ENCODE assay signal across 1 cellular context in the genomic region with DNA sequence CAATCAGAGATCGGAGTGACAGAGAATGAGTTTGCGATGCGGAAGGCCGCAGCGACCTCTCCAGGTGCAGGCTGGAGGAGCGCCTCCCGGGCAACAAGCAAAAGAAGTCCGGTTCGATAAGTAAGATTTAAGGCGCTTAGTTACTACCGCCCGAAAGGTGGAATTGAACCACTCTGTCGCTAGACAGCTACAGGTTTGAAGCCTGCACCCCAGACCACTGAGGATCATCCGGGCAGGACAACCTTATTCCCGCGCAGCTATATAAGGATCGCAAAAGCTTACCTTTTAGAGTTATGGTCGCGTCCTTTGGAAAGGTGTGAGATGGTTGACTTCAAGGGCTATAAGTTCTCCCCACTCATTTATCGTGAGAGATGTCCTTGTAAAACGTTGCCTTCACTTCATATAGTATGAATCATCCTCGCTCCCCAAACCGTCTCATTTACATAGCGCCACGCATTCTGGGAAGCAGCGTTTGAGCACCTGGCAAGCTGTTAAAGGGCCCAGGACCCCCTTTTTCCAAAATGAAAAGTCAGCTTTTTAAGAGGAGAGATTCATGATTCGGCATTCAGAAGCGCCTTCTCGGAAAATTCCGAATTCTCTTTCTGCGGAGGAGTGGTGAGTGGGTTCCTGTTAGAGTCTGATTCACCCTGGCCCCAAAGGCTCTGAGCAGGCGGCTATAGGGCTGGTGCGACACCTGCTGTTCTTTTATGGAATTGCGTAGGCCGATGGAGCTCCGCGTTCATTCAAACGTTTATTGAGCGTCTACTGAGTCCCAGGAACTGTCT.
TF ChIP-seq lines count a peak whose summit lies in the region.

No MANE protein-coding gene starts in this region.

TF ChIP-seq in A549, 52 proteins besides CTCF, POLR2A, EP300 and RAD21 (continued from another document):
- TF ChIP-seq, protein P1, sequence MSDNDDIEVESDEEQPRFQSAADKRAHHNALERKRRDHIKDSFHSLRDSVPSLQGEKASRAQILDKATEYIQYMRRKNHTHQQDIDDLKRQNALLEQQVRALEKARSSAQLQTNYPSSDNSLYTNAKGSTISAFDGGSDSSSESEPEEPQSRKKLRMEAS (IDR thresholded peaks at IDR 0.05) = peak; percentile 67; the same call in 1 of the 2 replicates
- TF ChIP-seq EHF (CRISPR knock-in tag; IDR thresholded peaks at IDR 0.05) (no peak), FOSB (CRISPR knock-in tag; IDR thresholded peaks at IDR 0.05) (peak; percentile 47; the same call in 1 of the 2 replicates), KDM5A (IDR thresholded peaks at IDR 0.05) (no peak), MAZ (IDR thresholded peaks at IDR 0.05; ENCODE audit: borderline replicate concordance, low read depth, low read length) (0 out of 2 replicates have a peak, but pooled peaks have one; percentile 59), GATA3 (IDR thresholded peaks at IDR 0.05; ENCODE audit: borderline replicate concordance) (peak; percentile 42; the same call in 1 of the 2 replicates), HOXA7 (CRISPR knock-in tag; IDR thresholded peaks at IDR 0.05) (no peak), CEBPB (IDR thresholded peaks at IDR 0.05) (0 out of 4 replicates have a peak, but pooled peaks of 1 of the 2 experiments have one; percentile 36), JUNB (IDR thresholded peaks at IDR 0.05) (peak; percentile 22; the same call in 1 of the 2 replicates), HOXB5 (CRISPR knock-in tag; IDR thresholded peaks at IDR 0.05) (no peak), ZFP36 (IDR thresholded peaks at IDR 0.05; ENCODE audit: borderline replicate concordance, partially characterized antibody) (peak; percentile 8), FOSL2 (IDR thresholded peaks at IDR 0.05) (no peak), FOSL2 (CRISPR knock-in tag; IDR thresholded peaks at IDR 0.05) (peak; percentile 72), HOXB13 (CRISPR knock-in tag; IDR thresholded peaks at IDR 0.05; ENCODE audit: low read depth) (no peak), ZC3H11A (IDR thresholded peaks at IDR 0.05) (no peak), SMC3 (IDR thresholded peaks at IDR 0.05) (peak; percentile 99), RFX5 (IDR thresholded peaks at IDR 0.05) (no peak), CBX2 (IDR thresholded peaks at IDR 0.05; ENCODE audit: borderline replicate concordance, low read depth) (no peak), NR3C1 (IDR thresholded peaks at IDR 0.05) (no peak), NFE2L2 (conservative IDR thresholded peaks at IDR 0.05; ENCODE audit: low read length) (no peak), HEYL (CRISPR knock-in tag; IDR thresholded peaks at IDR 0.05) (no peak), MAFK (IDR thresholded peaks at IDR 0.05; ENCODE audit: partially characterized antibody) (peak; percentile 89), ZNF302 (CRISPR knock-in tag; IDR thresholded peaks at IDR 0.05) (no peak), PHF8 (IDR thresholded peaks at IDR 0.05; ENCODE audit: borderline replicate concordance, low read depth) (no peak), EHMT2 (IDR thresholded peaks at IDR 0.05; ENCODE audit: low read depth) (no peak), TFCP2L1 (CRISPR knock-in tag; IDR thresholded peaks at IDR 0.05) (0 out of 2 replicates have a peak, but pooled peaks have one; percentile 56), JUN (IDR thresholded peaks at IDR 0.05) (peak; percentile 11 to 72; a peak in 2 of 5 replicates), TP53 (CRISPR knock-in tag; IDR thresholded peaks at IDR 0.05) (no peak), POLR2AphosphoS2 (conservative IDR thresholded peaks at IDR 0.05; ENCODE audit: low read length) (peak; percentile 97), CBX8 (IDR thresholded peaks at IDR 0.05) (no peak), BHLHE40 (IDR thresholded peaks at IDR 0.05; ENCODE audit: low read depth, low read length) (no peak), RNF2 (IDR thresholded peaks at IDR 0.05; ENCODE audit: borderline replicate concordance, low read depth) (no peak), CHD2 (IDR thresholded peaks at IDR 0.05; ENCODE audit: low read length, partially characterized antibody) (peak; percentile 27), MYC (IDR thresholded peaks at IDR 0.05; ENCODE audit: borderline replicate concordance, low read length) (peak; percentile 45; the same call in 1 of the 2 replicates), ZSCAN20 (CRISPR knock-in tag; IDR thresholded peaks at IDR 0.05) (no peak), FOXS1 (CRISPR knock-in tag; IDR thresholded peaks at IDR 0.05) (no peak), CHD4 (IDR thresholded peaks at IDR 0.05; ENCODE audit: borderline replicate concordance) (no peak)
- TF ChIP-seq, protein P2, sequence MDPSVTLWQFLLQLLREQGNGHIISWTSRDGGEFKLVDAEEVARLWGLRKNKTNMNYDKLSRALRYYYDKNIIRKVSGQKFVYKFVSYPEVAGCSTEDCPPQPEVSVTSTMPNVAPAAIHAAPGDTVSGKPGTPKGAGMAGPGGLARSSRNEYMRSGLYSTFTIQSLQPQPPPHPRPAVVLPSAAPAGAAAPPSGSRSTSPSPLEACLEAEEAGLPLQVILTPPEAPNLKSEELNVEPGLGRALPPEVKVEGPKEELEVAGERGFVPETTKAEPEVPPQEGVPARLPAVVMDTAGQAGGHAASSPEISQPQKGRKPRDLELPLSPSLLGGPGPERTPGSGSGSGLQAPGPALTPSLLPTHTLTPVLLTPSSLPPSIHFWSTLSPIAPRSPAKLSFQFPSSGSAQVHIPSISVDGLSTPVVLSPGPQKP (IDR thresholded peaks at IDR 0.05; ENCODE audit: low read depth, low read length) = no peak
- TF ChIP-seq, protein P3, sequence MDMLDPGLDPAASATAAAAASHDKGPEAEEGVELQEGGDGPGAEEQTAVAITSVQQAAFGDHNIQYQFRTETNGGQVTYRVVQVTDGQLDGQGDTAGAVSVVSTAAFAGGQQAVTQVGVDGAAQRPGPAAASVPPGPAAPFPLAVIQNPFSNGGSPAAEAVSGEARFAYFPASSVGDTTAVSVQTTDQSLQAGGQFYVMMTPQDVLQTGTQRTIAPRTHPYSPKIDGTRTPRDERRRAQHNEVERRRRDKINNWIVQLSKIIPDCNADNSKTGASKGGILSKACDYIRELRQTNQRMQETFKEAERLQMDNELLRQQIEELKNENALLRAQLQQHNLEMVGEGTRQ (IDR thresholded peaks at IDR 0.05) = no peak
- TF ChIP-seq, protein P4, sequence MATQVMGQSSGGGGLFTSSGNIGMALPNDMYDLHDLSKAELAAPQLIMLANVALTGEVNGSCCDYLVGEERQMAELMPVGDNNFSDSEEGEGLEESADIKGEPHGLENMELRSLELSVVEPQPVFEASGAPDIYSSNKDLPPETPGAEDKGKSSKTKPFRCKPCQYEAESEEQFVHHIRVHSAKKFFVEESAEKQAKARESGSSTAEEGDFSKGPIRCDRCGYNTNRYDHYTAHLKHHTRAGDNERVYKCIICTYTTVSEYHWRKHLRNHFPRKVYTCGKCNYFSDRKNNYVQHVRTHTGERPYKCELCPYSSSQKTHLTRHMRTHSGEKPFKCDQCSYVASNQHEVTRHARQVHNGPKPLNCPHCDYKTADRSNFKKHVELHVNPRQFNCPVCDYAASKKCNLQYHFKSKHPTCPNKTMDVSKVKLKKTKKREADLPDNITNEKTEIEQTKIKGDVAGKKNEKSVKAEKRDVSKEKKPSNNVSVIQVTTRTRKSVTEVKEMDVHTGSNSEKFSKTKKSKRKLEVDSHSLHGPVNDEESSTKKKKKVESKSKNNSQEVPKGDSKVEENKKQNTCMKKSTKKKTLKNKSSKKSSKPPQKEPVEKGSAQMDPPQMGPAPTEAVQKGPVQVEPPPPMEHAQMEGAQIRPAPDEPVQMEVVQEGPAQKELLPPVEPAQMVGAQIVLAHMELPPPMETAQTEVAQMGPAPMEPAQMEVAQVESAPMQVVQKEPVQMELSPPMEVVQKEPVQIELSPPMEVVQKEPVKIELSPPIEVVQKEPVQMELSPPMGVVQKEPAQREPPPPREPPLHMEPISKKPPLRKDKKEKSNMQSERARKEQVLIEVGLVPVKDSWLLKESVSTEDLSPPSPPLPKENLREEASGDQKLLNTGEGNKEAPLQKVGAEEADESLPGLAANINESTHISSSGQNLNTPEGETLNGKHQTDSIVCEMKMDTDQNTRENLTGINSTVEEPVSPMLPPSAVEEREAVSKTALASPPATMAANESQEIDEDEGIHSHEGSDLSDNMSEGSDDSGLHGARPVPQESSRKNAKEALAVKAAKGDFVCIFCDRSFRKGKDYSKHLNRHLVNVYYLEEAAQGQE (IDR thresholded peaks at IDR 0.05) = 0 out of 2 replicates have a peak, but pooled peaks have one; percentile 19
- TF ChIP-seq, protein P5, sequence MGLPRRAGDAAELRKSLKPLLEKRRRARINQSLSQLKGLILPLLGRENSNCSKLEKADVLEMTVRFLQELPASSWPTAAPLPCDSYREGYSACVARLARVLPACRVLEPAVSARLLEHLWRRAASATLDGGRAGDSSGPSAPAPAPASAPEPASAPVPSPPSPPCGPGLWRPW (IDR thresholded peaks at IDR 0.05) = no peak
- TF ChIP-seq, protein P6, sequence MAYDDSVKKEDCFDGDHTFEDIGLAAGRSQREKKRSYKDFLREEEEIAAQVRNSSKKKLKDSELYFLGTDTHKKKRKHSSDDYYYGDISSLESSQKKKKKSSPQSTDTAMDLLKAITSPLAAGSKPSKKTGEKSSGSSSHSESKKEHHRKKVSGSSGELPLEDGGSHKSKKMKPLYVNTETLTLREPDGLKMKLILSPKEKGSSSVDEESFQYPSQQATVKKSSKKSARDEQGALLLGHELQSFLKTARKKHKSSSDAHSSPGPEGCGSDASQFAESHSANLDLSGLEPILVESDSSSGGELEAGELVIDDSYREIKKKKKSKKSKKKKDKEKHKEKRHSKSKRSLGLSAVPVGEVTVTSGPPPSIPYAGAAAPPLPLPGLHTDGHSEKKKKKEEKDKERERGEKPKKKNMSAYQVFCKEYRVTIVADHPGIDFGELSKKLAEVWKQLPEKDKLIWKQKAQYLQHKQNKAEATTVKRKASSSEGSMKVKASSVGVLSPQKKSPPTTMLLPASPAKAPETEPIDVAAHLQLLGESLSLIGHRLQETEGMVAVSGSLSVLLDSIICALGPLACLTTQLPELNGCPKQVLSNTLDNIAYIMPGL (CRISPR knock-in tag; IDR thresholded peaks at IDR 0.05; ENCODE audit: borderline replicate concordance) = peak; percentile 83; the same call in 1 of the 2 replicates
- TF ChIP-seq, protein P7, sequence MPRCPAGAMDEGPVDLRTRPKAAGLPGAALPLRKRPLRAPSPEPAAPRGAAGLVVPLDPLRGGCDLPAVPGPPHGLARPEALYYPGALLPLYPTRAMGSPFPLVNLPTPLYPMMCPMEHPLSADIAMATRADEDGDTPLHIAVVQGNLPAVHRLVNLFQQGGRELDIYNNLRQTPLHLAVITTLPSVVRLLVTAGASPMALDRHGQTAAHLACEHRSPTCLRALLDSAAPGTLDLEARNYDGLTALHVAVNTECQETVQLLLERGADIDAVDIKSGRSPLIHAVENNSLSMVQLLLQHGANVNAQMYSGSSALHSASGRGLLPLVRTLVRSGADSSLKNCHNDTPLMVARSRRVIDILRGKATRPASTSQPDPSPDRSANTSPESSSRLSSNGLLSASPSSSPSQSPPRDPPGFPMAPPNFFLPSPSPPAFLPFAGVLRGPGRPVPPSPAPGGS (IDR thresholded peaks at IDR 0.05) = no peak
- TF ChIP-seq, protein P8, sequence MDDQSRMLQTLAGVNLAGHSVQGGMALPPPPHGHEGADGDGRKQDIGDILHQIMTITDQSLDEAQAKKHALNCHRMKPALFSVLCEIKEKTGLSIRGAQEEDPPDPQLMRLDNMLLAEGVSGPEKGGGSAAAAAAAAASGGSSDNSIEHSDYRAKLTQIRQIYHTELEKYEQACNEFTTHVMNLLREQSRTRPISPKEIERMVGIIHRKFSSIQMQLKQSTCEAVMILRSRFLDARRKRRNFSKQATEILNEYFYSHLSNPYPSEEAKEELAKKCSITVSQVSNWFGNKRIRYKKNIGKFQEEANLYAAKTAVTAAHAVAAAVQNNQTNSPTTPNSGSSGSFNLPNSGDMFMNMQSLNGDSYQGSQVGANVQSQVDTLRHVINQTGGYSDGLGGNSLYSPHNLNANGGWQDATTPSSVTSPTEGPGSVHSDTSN (IDR thresholded peaks at IDR 0.05) = peak; percentile 56
- TF ChIP-seq, protein P9, sequence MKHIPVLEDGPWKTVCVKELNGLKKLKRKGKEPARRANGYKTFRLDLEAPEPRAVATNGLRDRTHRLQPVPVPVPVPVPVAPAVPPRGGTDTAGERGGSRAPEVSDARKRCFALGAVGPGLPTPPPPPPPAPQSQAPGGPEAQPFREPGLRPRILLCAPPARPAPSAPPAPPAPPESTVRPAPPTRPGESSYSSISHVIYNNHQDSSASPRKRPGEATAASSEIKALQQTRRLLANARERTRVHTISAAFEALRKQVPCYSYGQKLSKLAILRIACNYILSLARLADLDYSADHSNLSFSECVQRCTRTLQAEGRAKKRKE (CRISPR knock-in tag; IDR thresholded peaks at IDR 0.05; ENCODE audit: low read depth) = no peak
TF ChIP-seq in A549: peak in this region for 19.
